In the genomic region with DNA sequence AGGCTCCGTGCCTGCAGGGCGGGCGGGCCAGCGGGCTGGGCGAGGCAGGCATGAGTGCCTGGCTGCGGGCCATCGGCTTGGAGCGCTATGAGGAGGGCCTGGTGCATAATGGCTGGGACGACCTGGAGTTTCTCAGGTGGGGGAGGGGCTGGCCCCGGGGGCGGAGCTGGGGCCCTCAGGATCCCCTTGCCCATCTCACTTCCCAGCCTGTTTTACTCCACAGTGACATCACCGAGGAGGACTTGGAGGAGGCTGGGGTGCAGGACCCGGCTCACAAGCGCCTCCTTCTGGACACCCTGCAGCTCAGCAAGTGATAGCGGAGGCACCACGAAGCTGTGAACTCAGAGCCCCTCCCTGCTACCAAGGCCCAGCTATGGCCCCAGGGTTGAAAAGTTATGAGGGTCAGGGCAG, we compare ENCODE assay signal across 1 cellular context.
TF ChIP-seq lines count a peak whose summit lies in the region.

No MANE protein-coding gene starts in this region.

TF ChIP-seq in H1, 55 proteins besides CTCF, POLR2A, EP300 and RAD21:
- no peak for TF ChIP-seq KDM5A (IDR thresholded peaks at IDR 0.05; ENCODE audit: low read length)
- TF ChIP-seq EGR1 (IDR thresholded peaks at IDR 0.05; ENCODE audit: borderline replicate concordance, low read depth, low read length) = no peak
- no peak for TF ChIP-seq SAP30 (IDR thresholded peaks at IDR 0.05; ENCODE audit: insufficient read depth, insufficient replicate concordance, low read length)
- TF ChIP-seq, protein P1, sequence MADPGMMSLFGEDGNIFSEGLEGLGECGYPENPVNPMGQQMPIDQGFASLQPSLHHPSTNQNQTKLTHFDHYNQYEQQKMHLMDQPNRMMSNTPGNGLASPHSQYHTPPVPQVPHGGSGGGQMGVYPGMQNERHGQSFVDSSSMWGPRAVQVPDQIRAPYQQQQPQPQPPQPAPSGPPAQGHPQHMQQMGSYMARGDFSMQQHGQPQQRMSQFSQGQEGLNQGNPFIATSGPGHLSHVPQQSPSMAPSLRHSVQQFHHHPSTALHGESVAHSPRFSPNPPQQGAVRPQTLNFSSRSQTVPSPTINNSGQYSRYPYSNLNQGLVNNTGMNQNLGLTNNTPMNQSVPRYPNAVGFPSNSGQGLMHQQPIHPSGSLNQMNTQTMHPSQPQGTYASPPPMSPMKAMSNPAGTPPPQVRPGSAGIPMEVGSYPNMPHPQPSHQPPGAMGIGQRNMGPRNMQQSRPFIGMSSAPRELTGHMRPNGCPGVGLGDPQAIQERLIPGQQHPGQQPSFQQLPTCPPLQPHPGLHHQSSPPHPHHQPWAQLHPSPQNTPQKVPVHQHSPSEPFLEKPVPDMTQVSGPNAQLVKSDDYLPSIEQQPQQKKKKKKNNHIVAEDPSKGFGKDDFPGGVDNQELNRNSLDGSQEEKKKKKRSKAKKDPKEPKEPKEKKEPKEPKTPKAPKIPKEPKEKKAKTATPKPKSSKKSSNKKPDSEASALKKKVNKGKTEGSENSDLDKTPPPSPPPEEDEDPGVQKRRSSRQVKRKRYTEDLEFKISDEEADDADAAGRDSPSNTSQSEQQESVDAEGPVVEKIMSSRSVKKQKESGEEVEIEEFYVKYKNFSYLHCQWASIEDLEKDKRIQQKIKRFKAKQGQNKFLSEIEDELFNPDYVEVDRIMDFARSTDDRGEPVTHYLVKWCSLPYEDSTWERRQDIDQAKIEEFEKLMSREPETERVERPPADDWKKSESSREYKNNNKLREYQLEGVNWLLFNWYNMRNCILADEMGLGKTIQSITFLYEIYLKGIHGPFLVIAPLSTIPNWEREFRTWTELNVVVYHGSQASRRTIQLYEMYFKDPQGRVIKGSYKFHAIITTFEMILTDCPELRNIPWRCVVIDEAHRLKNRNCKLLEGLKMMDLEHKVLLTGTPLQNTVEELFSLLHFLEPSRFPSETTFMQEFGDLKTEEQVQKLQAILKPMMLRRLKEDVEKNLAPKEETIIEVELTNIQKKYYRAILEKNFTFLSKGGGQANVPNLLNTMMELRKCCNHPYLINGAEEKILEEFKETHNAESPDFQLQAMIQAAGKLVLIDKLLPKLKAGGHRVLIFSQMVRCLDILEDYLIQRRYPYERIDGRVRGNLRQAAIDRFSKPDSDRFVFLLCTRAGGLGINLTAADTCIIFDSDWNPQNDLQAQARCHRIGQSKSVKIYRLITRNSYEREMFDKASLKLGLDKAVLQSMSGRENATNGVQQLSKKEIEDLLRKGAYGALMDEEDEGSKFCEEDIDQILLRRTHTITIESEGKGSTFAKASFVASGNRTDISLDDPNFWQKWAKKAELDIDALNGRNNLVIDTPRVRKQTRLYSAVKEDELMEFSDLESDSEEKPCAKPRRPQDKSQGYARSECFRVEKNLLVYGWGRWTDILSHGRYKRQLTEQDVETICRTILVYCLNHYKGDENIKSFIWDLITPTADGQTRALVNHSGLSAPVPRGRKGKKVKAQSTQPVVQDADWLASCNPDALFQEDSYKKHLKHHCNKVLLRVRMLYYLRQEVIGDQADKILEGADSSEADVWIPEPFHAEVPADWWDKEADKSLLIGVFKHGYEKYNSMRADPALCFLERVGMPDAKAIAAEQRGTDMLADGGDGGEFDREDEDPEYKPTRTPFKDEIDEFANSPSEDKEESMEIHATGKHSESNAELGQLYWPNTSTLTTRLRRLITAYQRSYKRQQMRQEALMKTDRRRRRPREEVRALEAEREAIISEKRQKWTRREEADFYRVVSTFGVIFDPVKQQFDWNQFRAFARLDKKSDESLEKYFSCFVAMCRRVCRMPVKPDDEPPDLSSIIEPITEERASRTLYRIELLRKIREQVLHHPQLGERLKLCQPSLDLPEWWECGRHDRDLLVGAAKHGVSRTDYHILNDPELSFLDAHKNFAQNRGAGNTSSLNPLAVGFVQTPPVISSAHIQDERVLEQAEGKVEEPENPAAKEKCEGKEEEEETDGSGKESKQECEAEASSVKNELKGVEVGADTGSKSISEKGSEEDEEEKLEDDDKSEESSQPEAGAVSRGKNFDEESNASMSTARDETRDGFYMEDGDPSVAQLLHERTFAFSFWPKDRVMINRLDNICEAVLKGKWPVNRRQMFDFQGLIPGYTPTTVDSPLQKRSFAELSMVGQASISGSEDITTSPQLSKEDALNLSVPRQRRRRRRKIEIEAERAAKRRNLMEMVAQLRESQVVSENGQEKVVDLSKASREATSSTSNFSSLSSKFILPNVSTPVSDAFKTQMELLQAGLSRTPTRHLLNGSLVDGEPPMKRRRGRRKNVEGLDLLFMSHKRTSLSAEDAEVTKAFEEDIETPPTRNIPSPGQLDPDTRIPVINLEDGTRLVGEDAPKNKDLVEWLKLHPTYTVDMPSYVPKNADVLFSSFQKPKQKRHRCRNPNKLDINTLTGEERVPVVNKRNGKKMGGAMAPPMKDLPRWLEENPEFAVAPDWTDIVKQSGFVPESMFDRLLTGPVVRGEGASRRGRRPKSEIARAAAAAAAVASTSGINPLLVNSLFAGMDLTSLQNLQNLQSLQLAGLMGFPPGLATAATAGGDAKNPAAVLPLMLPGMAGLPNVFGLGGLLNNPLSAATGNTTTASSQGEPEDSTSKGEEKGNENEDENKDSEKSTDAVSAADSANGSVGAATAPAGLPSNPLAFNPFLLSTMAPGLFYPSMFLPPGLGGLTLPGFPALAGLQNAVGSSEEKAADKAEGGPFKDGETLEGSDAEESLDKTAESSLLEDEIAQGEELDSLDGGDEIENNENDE (IDR thresholded peaks at IDR 0.05; ENCODE audit: insufficient replicate concordance, low read length) = no peak
- no peak for TF ChIP-seq POU5F1 (IDR thresholded peaks at IDR 0.05; ENCODE audit: low read depth, low read length)
- no peak for TF ChIP-seq HDAC6 (IDR thresholded peaks at IDR 0.05; ENCODE audit: low read depth, low read length)
- peak in 1 of 2 experiments; percentile 64; a peak in 1 of 4 replicates for TF ChIP-seq SIN3A (conservative IDR thresholded peaks at IDR 0.05 in 1 of 2, IDR thresholded peaks at IDR 0.05 in 1 of 2; ENCODE audit: low read depth in 1 of 2, low read length in 2 of 2)
- TF ChIP-seq GABPA (IDR thresholded peaks at IDR 0.05; ENCODE audit: borderline replicate concordance, insufficient read depth, low read length) = peak; percentile 9; the same call in 1 of the 2 replicates
- TF ChIP-seq SP1 (IDR thresholded peaks at IDR 0.05; ENCODE audit: low read depth, low read length) = peak; percentile 49; the same call in 1 of the 2 replicates
- TF ChIP-seq YY1 (IDR thresholded peaks at IDR 0.05; ENCODE audit: low read depth, low read length) = no peak
- TF ChIP-seq CREB1 (IDR thresholded peaks at IDR 0.05) = peak; percentile 66
- TF ChIP-seq, protein P2, sequence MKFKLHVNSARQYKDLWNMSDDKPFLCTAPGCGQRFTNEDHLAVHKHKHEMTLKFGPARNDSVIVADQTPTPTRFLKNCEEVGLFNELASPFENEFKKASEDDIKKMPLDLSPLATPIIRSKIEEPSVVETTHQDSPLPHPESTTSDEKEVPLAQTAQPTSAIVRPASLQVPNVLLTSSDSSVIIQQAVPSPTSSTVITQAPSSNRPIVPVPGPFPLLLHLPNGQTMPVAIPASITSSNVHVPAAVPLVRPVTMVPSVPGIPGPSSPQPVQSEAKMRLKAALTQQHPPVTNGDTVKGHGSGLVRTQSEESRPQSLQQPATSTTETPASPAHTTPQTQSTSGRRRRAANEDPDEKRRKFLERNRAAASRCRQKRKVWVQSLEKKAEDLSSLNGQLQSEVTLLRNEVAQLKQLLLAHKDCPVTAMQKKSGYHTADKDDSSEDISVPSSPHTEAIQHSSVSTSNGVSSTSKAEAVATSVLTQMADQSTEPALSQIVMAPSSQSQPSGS (IDR thresholded peaks at IDR 0.05; ENCODE audit: low read length) = peak; percentile 99
- peak; percentile 80; the same call in 1 of the 2 replicates for TF ChIP-seq JUND (IDR thresholded peaks at IDR 0.05; ENCODE audit: low read length)
- TF ChIP-seq TAF1 (IDR thresholded peaks at IDR 0.05; ENCODE audit: low read depth, low read length) = peak; percentile 49; the same call in 1 of the 2 replicates
- TF ChIP-seq BACH1 (IDR thresholded peaks at IDR 0.05; ENCODE audit: low read length) = peak; percentile 10; the same call in 1 of the 2 replicates
- TF ChIP-seq ASH2L (IDR thresholded peaks at IDR 0.05; ENCODE audit: low read length) = peak; percentile 72
- TF ChIP-seq CHD2 (IDR thresholded peaks at IDR 0.05; ENCODE audit: low read length) = peak; percentile 10; the same call in 1 of the 2 replicates
- TF ChIP-seq SP4 (IDR thresholded peaks at IDR 0.05; ENCODE audit: low read length) = 0 out of 2 replicates have a peak, but pooled peaks have one; percentile 64
